Comparison of ENCODE assay signal across 14 cellular contexts in genomic region chr3:197746801-197747237, GRCh38. TPM values are rescaled to one million over a fixed set of nuclear protein-coding genes. Genes with fewer than 3 reads are reported as not detected.
A peak's percentile ranks its signal among the peaks of the same experiment; 100 is the strongest.
DNase-seq lines count a peak whose midpoint lies in the region; ATAC-seq, FAIRE-seq and TF ChIP-seq lines count a peak whose summit lies in the region.
"Had no signal": no experiment of that assay in that cellular context is flagged by ENCODE, and none has a peak within 500 bp of the region (broad histone marks: within the 10 kb centered on the region; RNA-seq: fewer than 3 reads in every experiment).

No MANE protein-coding gene starts in this region.

- intact Hi-C loops in testis (cut with DNase I; ENCODE audit: low total_unique reads), result no loop called here
- intact Hi-C loops in kidney (cut with DNase I), result no loop called here

- TF ChIP-seq CTCF in testis (IDR thresholded peaks at IDR 0.05), result no peak
- TF ChIP-seq CTCF in kidney (IDR thresholded peaks at IDR 0.05; ENCODE audit: borderline replicate concordance, extremely low read depth, insufficient read depth), result no peak

- H3K9ac ChIP-seq in kidney (ENCODE audit: low read length in 2 of 2), result no peak overlapping the region

- H3K36me3 ChIP-seq in testis (ENCODE audit: low read depth, missing control alignments), result no peaks in the 10 kb centered on the region
- H3K36me3 ChIP-seq in kidney (ENCODE audit: control insufficient read depth in 1 of 2, insufficient read depth in 2 of 2, low read length in 2 of 2), result no peaks in the 10 kb centered on the region
- H3K36me3 ChIP-seq: left lung, transverse colon had no signal

- no peaks in the 10 kb centered on the region for H3K9me3 ChIP-seq in testis
- H3K9me3 ChIP-seq in kidney (ENCODE audit: control insufficient read depth in 1 of 2, low read length in 2 of 2), result no peaks in the 10 kb centered on the region
- H3K9me3 ChIP-seq: A549, left lung, transverse colon had no signal

- no peaks in the 10 kb centered on the region for H3K27me3 ChIP-seq in testis
- H3K27me3 ChIP-seq: left lung, transverse colon had no signal

- H3K4me1 ChIP-seq in testis, result peaks cover 10% of the 10 kb centered on the region
- H3K4me1 ChIP-seq in kidney (ENCODE audit: control insufficient read depth in 1 of 2, insufficient read depth in 1 of 2, low read depth in 1 of 2, low read length in 2 of 2), result peaks cover 0 to 4% of the 10 kb centered on the region in 2 donors

- peak overlapping the region; percentile 31 to 42 for H3K27ac ChIP-seq in testis
- H3K27ac ChIP-seq in kidney (ENCODE audit: low read depth in 2 of 2, low read length in 2 of 2), result no peak overlapping the region
- H3K27ac ChIP-seq: A549, left lung, transverse colon had no signal

- ATAC-seq in HG02870 (IDR thresholded peaks at IDR 0.05; ENCODE audit: unreplicated experiment), result no peak
- ATAC-seq: A549, left lung had no signal

- FAIRE-seq in kidney (lab: Jason Lieb, UNC), result no peak
- FAIRE-seq: A549 had no signal

- peak; percentile 59 for DNase-seq in SIG-M5 treated with dmso at 0.1 percent for 504 hours (lab: John Stamatoyannopoulos, UW; ENCODE audit: unreplicated experiment)
- no peak for DNase-seq in SIG-M5 (lab: John Stamatoyannopoulos, UW)
- peak; percentile 69 for DNase-seq in OCI-M1 (lab: John Stamatoyannopoulos, UW)
- DNase-seq in globus pallidus (ENCODE audit: low spot score), result peak; percentile 31
- DNase-seq in testis, result no peak
- no peak for DNase-seq in NCI-H2029 (lab: John Stamatoyannopoulos, UW)
- no peak for DNase-seq in kidney
- DNase-seq: endodermal cell, left lung, NCI-H524 treated with DMSO at 0.1 percent for 48 hours, occipital lobe, transverse colon had no signal

- WGBS in testis, 2 donors, result 44 to 77% methylated on average over 4 of the region's 4 CpGs

- no peak for TF ChIP-seq POLR2A in testis (IDR thresholded peaks at IDR 0.05)

- H3K4me3 ChIP-seq in testis (no peak overlapping the region), kidney (ENCODE audit: low read length in 2 of 2) (no peak overlapping the region)
- H3K4me3 ChIP-seq: A549, left lung, transverse colon had no signal

RNA-seq across cellular contexts. Expression of gene FYTTD1, which starts 2.9 kb away (rescaled TPM):
- total RNA-seq in testis (10 to 100 TPM; 79.5 to 83.6 TPM), kidney (53.7 TPM)
- polyA plus RNA-seq in testis (ENCODE audit: insufficient read depth, low read depth, low replicate concordance) (80.5 TPM), kidney (ENCODE audit: insufficient read depth, low read depth, low replicate concordance) (11.9 TPM)

RNA-seq across cellular contexts. Expression of gene RUBCN, which starts 10.1 kb away (rescaled TPM):
- total RNA-seq in testis, result 100 to 1,000 TPM; 150 to 159 TPM
- 44.0 TPM for polyA plus RNA-seq in testis (ENCODE audit: insufficient read depth, low read depth, low replicate concordance)
- total RNA-seq in kidney, result 31.5 TPM
- polyA plus RNA-seq in kidney (ENCODE audit: insufficient read depth, low read depth, low replicate concordance), result 4.4 TPM

RNA-seq across cellular contexts. Expression of gene LRCH3, which starts 44.2 kb away (rescaled TPM):
- 100 to 1,000 TPM in 1 of 2 donors, 10 to 100 TPM in 1; 80.2 to 173 TPM for total RNA-seq in testis
- polyA plus RNA-seq in testis (ENCODE audit: insufficient read depth, low read depth, low replicate concordance), result 43.4 TPM
- total RNA-seq in kidney, result 52.0 TPM
- 11.6 TPM for polyA plus RNA-seq in kidney (ENCODE audit: insufficient read depth, low read depth, low replicate concordance)

Comparison
In these comparisons a context has a peak if more than half of its experiments do, and no peak if none do; other contexts are left out.
1. DNase-seq: peak in SIG-M5 treated with dmso at 0.1 percent for 504 hours (single experiment), OCI-M1 (single experiment) and globus pallidus (single experiment); none in SIG-M5 (single experiment), testis (single experiment), NCI-H2029 (single experiment) and kidney (single experiment).
2. H3K27ac ChIP-seq: peak in testis (2 of 2); none in kidney (0 of 2).